ENCODE assay signal across 19 cellular contexts in genomic region chr20:22555791-22556564, GRCh38. TPM values are rescaled to one million over a fixed set of nuclear protein-coding genes. Genes with fewer than 3 reads are reported as not detected.
"Had no signal": no experiment of that assay in that cellular context is flagged by ENCODE, and none has a peak within 500 bp of the region (broad histone marks: within the 10 kb centered on the region; RNA-seq: fewer than 3 reads in every experiment).

No MANE protein-coding gene starts in this region.

- H3K27ac ChIP-seq: adrenal gland, neutrophil, parathyroid adenoma, sigmoid colon, spleen, vagina had no signal

- H3K4me1 ChIP-seq: adrenal gland, parathyroid adenoma, sigmoid colon, spleen, vagina had no signal

- H3K79me2 ChIP-seq: parathyroid adenoma had no signal

- FAIRE-seq: frontal cortex, keratinocyte had no signal

- DNase-seq: activated CD4-positive, alpha-beta T cell treated with anti-CD3 and anti-CD28 coated beads, Interleukin-2, amount 50 U/mL, for 48 hours; activated gamma-delta T cell treated with Interleukin-2 at 50 U/mL for 16 hours; adrenal gland; cerebellar nuclear complex; cortex of kidney; hypothalamus; natural killer cell; sigmoid colon; spleen; stimulated activated naive B cell treated with anti-CD40 and anti-IgM and Interleukin-4, amounts not matched to agents 10 μg/mL and 1 μg/mL and 100 μg/mL, for 72 hours; T1000 had no signal

- H3K27me3 ChIP-seq: vagina had no signal

- H3K36me3 ChIP-seq: adrenal gland, neutrophil, sigmoid colon, spleen, vagina had no signal

- H3K4me3 ChIP-seq: adrenal gland, sigmoid colon, spleen, vagina had no signal

- H3K9me3 ChIP-seq: adrenal gland, neutrophil, sigmoid colon, vagina had no signal

- H2AFZ ChIP-seq: parathyroid adenoma had no signal

- ATAC-seq: activated naive CD4-positive, alpha-beta T cell treated with anti-CD3 and anti-CD28 coated beads, Interleukin-2, amount 50 U/mL, for 72 hours; left lobe of liver; natural killer cell; stimulated activated naive B cell treated with anti-CD40 and anti-IgM and Interleukin-4, amounts not matched to agents 10 μg/mL and 1 μg/mL and 100 μg/mL, for 72 hours had no signal

- H3K9ac ChIP-seq: parathyroid adenoma had no signal

RNA-seq across cellular contexts. Expression of gene FOXA2, which starts 28.4 kb away (rescaled TPM):
- total RNA-seq: activated naive CD4-positive, alpha-beta T cell treated with anti-CD3 and anti-CD28 coated beads, Interleukin-2, amount 50 U/mL, for 72 hours; adrenal gland; frontal cortex; natural killer cell; sigmoid colon; spleen; T-helper 1 cell treated with Interleukin-12 subunit alpha and Interleukin-12 subunit beta and Interleukin-4 antibody, amounts not matched to agents 30 ng/mL and 1 ng/mL, for 36 hours; vagina had no signal
- polyA plus RNA-seq: adrenal gland, spleen had no signal
